Comparison of ENCODE assay signal across 25 cellular contexts in the genomic region with DNA sequence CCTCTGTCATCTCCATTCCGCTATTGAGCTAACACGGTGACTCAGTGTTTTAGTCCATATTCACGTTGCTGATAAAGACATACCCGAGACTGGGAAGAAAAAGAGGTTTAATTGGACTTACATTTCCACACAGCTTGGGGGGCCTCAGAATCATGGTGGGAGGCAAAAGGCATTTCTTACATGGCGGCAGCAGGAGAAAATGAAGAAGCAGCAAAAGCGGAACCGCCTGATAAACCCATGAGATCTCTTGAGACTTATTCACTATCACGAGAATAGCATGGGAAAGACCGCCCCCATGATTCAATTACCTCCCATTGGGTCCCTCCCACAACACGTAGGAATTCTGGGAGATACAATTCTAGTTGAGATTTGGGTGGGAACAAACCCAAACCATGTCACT. TPM values are rescaled to one million over a fixed set of nuclear protein-coding genes. Genes with fewer than 3 reads are reported as not detected.
"Had no signal": no experiment of that assay in that cellular context is flagged by ENCODE, and none has a peak within 500 bp of the region (broad histone marks: within the 10 kb centered on the region; RNA-seq: fewer than 3 reads in every experiment).

No MANE protein-coding gene starts in this region.

- H3K4me3 Mint-ChIP-seq: activated CD8-positive, alpha-beta T cell treated with anti-CD3 and anti-CD28 coated beads for 36 hours; activated naive CD4-positive, alpha-beta T cell treated with anti-CD3 and anti-CD28 coated beads, Interleukin-2, amount 10 ng/mL, durations not matched to agents 7 days and 5 days; activated naive CD8-positive, alpha-beta T cell treated with anti-CD3 and anti-CD28 coated beads for 36 hours; activated T-cell treated with anti-CD3 and anti-CD28 coated beads, Interleukin-2, amount 50 U/mL, for 72 hours had no signal

- DNase-seq: activated CD4-positive, alpha-beta T cell treated with anti-CD3 and anti-CD28 coated beads for 4 hours; activated CD8-positive, alpha-beta memory T cell treated with anti-CD3 and anti-CD28 coated beads, Interleukin-2, amount 50 U/mL, for 4 hours; activated CD8-positive, alpha-beta T cell treated with anti-CD3 and anti-CD28 coated beads for 36 hours; activated gamma-delta T cell treated with Interleukin-2 at 50 U/mL for 16 hours; activated naive CD4-positive, alpha-beta T cell treated with anti-CD3 and anti-CD28 coated beads, Interleukin-2, amount 10 ng/mL, durations not matched to agents 7 days and 5 days; activated naive CD8-positive, alpha-beta T cell treated with anti-CD3 and anti-CD28 coated beads for 36 hours; activated T-cell treated with anti-CD3 and anti-CD28 coated beads, Interleukin-2, amount 50 U/mL, for 72 hours; brain microvascular endothelial cell; NCI-H1092 treated with DMSO at 0.1 percent for 48 hours; NCI-H1417 treated with DMSO at 0.1 percent for 48 hours; NCI-H1694; NCI-H2029; NCI-H2107; NCI-H2171 treated with DMSO at 0.1 percent for 48 hours; NCI-H345; NCI-H510A; NCI-H526 treated with DMSO at 0.1 percent for 48 hours; NCI-H82; Right ventricle myocardium superior; T-helper 2 cell; T1000; WERI-Rb-1 had no signal

- H3K36me3 Mint-ChIP-seq: activated naive CD8-positive, alpha-beta T cell treated with anti-CD3 and anti-CD28 coated beads for 36 hours had no signal

- ATAC-seq: activated CD8-positive, alpha-beta T cell treated with anti-CD3 and anti-CD28 coated beads for 36 hours; activated T-cell treated with anti-CD3 and anti-CD28 coated beads, Interleukin-2, amount 50 U/mL, for 72 hours; Panc1 had no signal

- H3K27ac Mint-ChIP-seq: activated CD8-positive, alpha-beta T cell treated with anti-CD3 and anti-CD28 coated beads for 36 hours; activated naive CD4-positive, alpha-beta T cell treated with anti-CD3 and anti-CD28 coated beads, Interleukin-2, amount 10 ng/mL, durations not matched to agents 7 days and 5 days; activated naive CD8-positive, alpha-beta T cell treated with anti-CD3 and anti-CD28 coated beads for 36 hours; activated T-cell treated with anti-CD3 and anti-CD28 coated beads, Interleukin-2, amount 50 U/mL, for 72 hours; activated T-helper 2 cell treated with anti-CD3 and anti-CD28 coated beads, Interferon-gamma antibody, Interleukin-2, Interleukin-4, amounts not matched to agents 10 μg/mL and 5 μg/mL and 100 μg/mL, durations not matched to agents 14 hours and 24 hours and 36 hours had no signal

RNA-seq across cellular contexts. Expression of a gene that starts 43.8 kb away (rescaled TPM):
- total RNA-seq: LHCN-M2 had no signal
